ENCODE assay signal across 1 cellular context in the genomic region with DNA sequence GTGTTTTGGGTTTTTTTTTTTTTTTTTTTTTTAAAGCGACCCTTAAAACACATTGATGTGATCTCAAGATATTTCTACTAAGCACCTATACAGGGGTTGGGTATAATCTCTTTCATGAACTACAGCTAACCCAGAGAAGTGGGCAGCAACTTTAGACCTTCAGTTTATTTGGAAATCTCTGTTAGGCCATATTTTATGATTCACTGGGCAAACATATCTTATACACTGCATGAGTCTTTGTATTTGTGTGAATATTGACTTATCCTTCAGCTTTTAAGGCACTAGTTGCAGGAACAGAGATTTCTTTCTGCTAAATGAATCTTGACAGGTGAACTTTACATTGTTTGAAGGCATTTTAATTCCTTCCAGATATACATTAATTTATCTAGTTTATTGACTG.
TF ChIP-seq lines count a peak whose summit lies in the region.

No MANE protein-coding gene starts in this region.

TF ChIP-seq in HepG2, 621 proteins besides CTCF, POLR2A, EP300 and RAD21 (continued from another document):
- TF ChIP-seq AFF4 (CRISPR knock-in tag; IDR thresholded peaks at IDR 0.05) (no peak), ZNF619 (CRISPR knock-in tag; IDR thresholded peaks at IDR 0.05) (no peak), ELF4 (CRISPR knock-in tag; IDR thresholded peaks at IDR 0.05; ENCODE audit: borderline replicate concordance) (no peak), ZNF615 (CRISPR knock-in tag; IDR thresholded peaks at IDR 0.05; ENCODE audit: borderline replicate concordance) (no peak)
